8 cellular contexts compared by ENCODE assay signal in the genomic region with DNA sequence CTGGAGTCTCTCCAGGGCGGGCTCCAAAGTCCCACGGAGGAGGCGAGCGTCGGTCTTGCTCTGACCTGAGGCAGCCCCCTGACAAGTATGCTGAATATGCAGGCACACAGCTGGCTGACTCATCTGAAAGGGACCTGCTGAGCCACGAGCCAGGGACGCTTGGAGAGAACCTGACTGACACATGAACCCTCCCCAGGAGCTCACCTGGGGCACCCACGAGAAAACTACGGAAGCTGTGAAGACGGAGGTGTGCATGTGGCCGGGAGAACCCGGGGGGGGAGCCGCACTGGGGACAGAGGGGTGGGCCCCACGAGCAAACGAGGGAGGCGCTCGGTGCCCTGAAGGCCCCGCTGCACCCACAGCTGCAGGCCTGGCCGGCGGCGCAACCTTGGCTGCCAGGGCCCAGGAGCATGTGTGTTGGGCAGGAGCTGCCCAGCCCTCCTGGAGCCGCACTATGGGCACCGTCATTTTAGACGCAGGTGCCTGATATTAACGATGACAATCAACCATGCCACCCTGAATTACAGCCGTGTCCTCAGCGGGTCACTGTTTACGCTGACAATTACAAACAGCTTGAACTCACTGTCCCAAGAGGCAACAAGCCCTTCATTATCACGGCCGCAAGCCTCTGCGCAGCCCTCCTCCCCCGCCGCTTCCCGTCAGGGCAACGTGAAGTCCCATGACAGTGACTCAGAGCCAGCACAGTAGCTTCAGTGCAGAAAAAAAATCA.
DNase-seq lines count a peak whose midpoint lies in the region; ATAC-seq, FAIRE-seq and TF ChIP-seq lines count a peak whose summit lies in the region.

No MANE protein-coding gene starts in this region.

- peak overlapping the region in 9 of 11 experiments; percentile 31 to 70 (median 48); a peak in 13 of 22 replicates for H3K27ac ChIP-seq in BLaER1 treated with 17β-estradiol and CSF1 and Interleukin-3, amounts not matched to agents 10 nM and 100 nM
- H3K27ac ChIP-seq in HepG2 (ENCODE audit: extremely low read length, insufficient read depth, low read length), result peak overlapping the region; percentile 37

- peaks cover 0 to 97% (median 16%) of the 10 kb centered on the region in 11 experiments; a peak in 14 of 22 replicates for H3K27me3 ChIP-seq in BLaER1 treated with 17β-estradiol and CSF1 and Interleukin-3, amounts not matched to agents 10 nM and 100 nM
- no peaks in the 10 kb centered on the region for H3K27me3 ChIP-seq in HepG2 (ENCODE audit: control insufficient read depth in 1 of 2, insufficient read depth in 2 of 2, low read length in 2 of 2)

- no peak for TF ChIP-seq CTCF in HepG2 (CRISPR knock-in tag; IDR thresholded peaks at IDR 0.05)

- H3K9me3 ChIP-seq in BLaER1 treated with 17β-estradiol and CSF1 and Interleukin-3, amounts not matched to agents 10 nM and 100 nM (replicated peaks in 1 of 11), result no peaks in the 10 kb centered on the region
- H3K9me3 ChIP-seq in HepG2 (ENCODE audit: low read length), result no peaks in the 10 kb centered on the region

- POLR2A ChIA-PET in HepG2 (lab: Yijun Ruan, JAX), result interaction anchor here (1.0 to 2.9 kb wide), 5 partner anchors 15 to 50 kb away, joined by 3 to 14 read pairs (median 4); no protein-coding TSS in a partner anchor

- H4K20me1 ChIP-seq in BLaER1 treated with 17β-estradiol and CSF1 and Interleukin-3, amounts not matched to agents 10 nM and 100 nM, result peaks cover 33 to 98% (median 93%) of the 10 kb centered on the region in 11 experiments; a peak in 21 of 22 replicates
- peaks cover 4% of the 10 kb centered on the region; the same call in 1 of the 2 replicates for H4K20me1 ChIP-seq in HepG2 (ENCODE audit: insufficient read depth, low read length)

- 50% methylated on average over 8 of the region's 35 CpGs for WGBS in HepG2 (ENCODE audit: low lambda C conversion rate)

- BruUV-seq in HepG2 (replicated peaks; lab: Mats Ljungman, UMichigan), result no TSS peak

- peaks cover 60 to 93% (median 75%) of the 10 kb centered on the region in 10 experiments for H3K4me1 ChIP-seq in BLaER1 treated with 17β-estradiol and CSF1 and Interleukin-3, amounts not matched to agents 10 nM and 100 nM
- peaks cover 24% of the 10 kb centered on the region for H3K4me1 ChIP-seq in HepG2 (ENCODE audit: insufficient read depth, low read length)

- H3K9ac ChIP-seq in BLaER1 treated with 17β-estradiol and CSF1 and Interleukin-3, amounts not matched to agents 10 nM and 100 nM, result peak overlapping the region in 10 of 11 experiments; percentile 12 to 53 (median 32); a peak in 9 of 22 replicates
- peak overlapping the region; percentile 52 for H3K9ac ChIP-seq in HepG2 (ENCODE audit: insufficient read depth, low read depth, low read length)

- in situ Hi-C loops in HepG2 (cut with HindIII; ENCODE audit: extremely low pct_ligation_motif_present, low pct_unique_long_range_greater_than_20kb), result no loop called here

- TF ChIP-seq RAD21 in HepG2 (CRISPR knock-in tag; IDR thresholded peaks at IDR 0.05), result no peak

- peak overlapping the region; percentile 62 to 94 (median 79) for H3K4me2 ChIP-seq in BLaER1 treated with 17β-estradiol and CSF1 and Interleukin-3, amounts not matched to agents 10 nM and 100 nM
- peak overlapping the region; percentile 86 for H3K4me2 ChIP-seq in HepG2 (ENCODE audit: low read depth, low read length)

- TF ChIP-seq EP300 in HepG2 (IDR thresholded peaks at IDR 0.05; ENCODE audit: low read depth in 2 of 2, low read length in 2 of 2) (no peak), HepG2 (CRISPR knock-in tag; IDR thresholded peaks at IDR 0.05; ENCODE audit: borderline replicate concordance) (no peak)

- H3K79me2 ChIP-seq in HepG2 (ENCODE audit: insufficient read depth, low read length), result no peaks in the 10 kb centered on the region

- 0 out of 20 replicates have a peak overlapping the region, but pooled peaks of 1 of the 10 experiments have one; percentile 1 for H3K4me3 ChIP-seq in BLaER1 treated with 17β-estradiol and CSF1 and Interleukin-3, amounts not matched to agents 10 nM and 100 nM
- H3K4me3 ChIP-seq in HepG2 (replicated peaks in 1 of 3; ENCODE audit: insufficient read depth in 1 of 3, low read depth in 2 of 3, low read length in 3 of 3), result peak overlapping the region; percentile 38 to 64 (median 51); a peak in 5 of 6 replicates

- peak; percentile 31 for DNase-seq in NCI-H2171 (lab: John Stamatoyannopoulos, UW)
- DNase-seq in dedifferentiated amniotic fluid mesenchymal stem cell (ENCODE audit: extremely low spot score), result peak; percentile 55
- DNase-seq in HepG2 (ENCODE audit: low spot score), result peak; percentile 69
- peak; percentile 98 for DNase-seq in superior temporal gyrus (ENCODE audit: extremely low spot score)
- DNase-seq in KG1 (lab: John Stamatoyannopoulos, UW), result no peak

- intact Hi-C loops in HepG2 (cut with micrococcal nuclease; ENCODE audit: unreplicated experiment), result no loop called here

- no peaks in the 10 kb centered on the region for H3K36me3 ChIP-seq in BLaER1 treated with 17β-estradiol and CSF1 and Interleukin-3, amounts not matched to agents 10 nM and 100 nM
- H3K36me3 ChIP-seq in HepG2 (replicated peaks in 1 of 2; ENCODE audit: control insufficient read depth in 1 of 2, insufficient read depth in 2 of 2, low read length in 2 of 2), result no peaks in the 10 kb centered on the region

- TF ChIP-seq POLR2A in HepG2 (IDR thresholded peaks at IDR 0.05; ENCODE audit: insufficient read depth in 1 of 2, low read depth in 2 of 2, low read length in 2 of 2), result 0 out of 4 replicates have a peak, but pooled peaks of 1 of the 2 experiments have one; percentile 23

- no peak for FAIRE-seq in HepG2 (lab: Jason Lieb, UNC)

- CTCF ChIA-PET in HepG2 (lab: Yijun Ruan, JAX; ENCODE audit: low intra/inter-chr PET ratio, low total read pairs), result no interaction called here

- no peak overlapping the region for H2AFZ ChIP-seq in HepG2 (ENCODE audit: low read length)

- ATAC-seq in HepG2, result peak; percentile 92
- ATAC-seq in GM19023 (IDR thresholded peaks at IDR 0.05; ENCODE audit: unreplicated experiment), result no peak
- ATAC-seq in GM18909 (IDR thresholded peaks at IDR 0.05; ENCODE audit: poor library complexity, unreplicated experiment), result no peak

TF ChIP-seq in HepG2, 621 proteins besides CTCF, POLR2A, EP300 and RAD21 (continues in another document):
- TF ChIP-seq HNRNPLL (IDR thresholded peaks at IDR 0.05; ENCODE audit: low read depth, low read length, poor library complexity, severe bottlenecking) (peak; percentile 33), TEAD3 (CRISPR knock-in tag; optimal IDR thresholded peaks at IDR 0.05; ENCODE audit: borderline replicate concordance) (peak; percentile 78), TBX2 (CRISPR knock-in tag; IDR thresholded peaks at IDR 0.05; ENCODE audit: borderline replicate concordance) (peak; percentile 45; the same call in 1 of the 2 replicates), ASH2L (IDR thresholded peaks at IDR 0.05; ENCODE audit: insufficient read length, low read depth, low read length) (peak; percentile 30), HNRNPL (IDR thresholded peaks at IDR 0.05; ENCODE audit: low read depth, low read length) (peak; percentile 58; the same call in 1 of the 2 replicates), ZFX (CRISPR knock-in tag; IDR thresholded peaks at IDR 0.05; ENCODE audit: low read depth) (peak; percentile 41), MYNN (CRISPR knock-in tag; IDR thresholded peaks at IDR 0.05; ENCODE audit: low read depth) (no peak), ZNF570 (CRISPR knock-in tag; IDR thresholded peaks at IDR 0.05; ENCODE audit: borderline replicate concordance) (no peak), STAG1 (CRISPR knock-in tag; IDR thresholded peaks at IDR 0.05) (no peak), AGO2 (optimal IDR thresholded peaks at IDR 0.05; ENCODE audit: low read depth, low read length) (peak; percentile 20), ZFP62 (CRISPR knock-in tag; IDR thresholded peaks at IDR 0.05) (no peak), ZNF724P (CRISPR knock-in tag; IDR thresholded peaks at IDR 0.05; ENCODE audit: borderline replicate concordance) (no peak), PHF8 (CRISPR knock-in tag; IDR thresholded peaks at IDR 0.05) (0 out of 2 replicates have a peak, but pooled peaks have one; percentile 13), KDM5B (CRISPR knock-in tag; IDR thresholded peaks at IDR 0.05; ENCODE audit: borderline replicate concordance) (0 out of 2 replicates have a peak, but pooled peaks have one; percentile 40), RBFOX2 (IDR thresholded peaks at IDR 0.05; ENCODE audit: low read depth, low read length) (0 out of 2 replicates have a peak, but pooled peaks have one; percentile 27), ZNF317 (CRISPR knock-in tag; IDR thresholded peaks at IDR 0.05) (peak; percentile 62)
- TF ChIP-seq, protein P1, sequence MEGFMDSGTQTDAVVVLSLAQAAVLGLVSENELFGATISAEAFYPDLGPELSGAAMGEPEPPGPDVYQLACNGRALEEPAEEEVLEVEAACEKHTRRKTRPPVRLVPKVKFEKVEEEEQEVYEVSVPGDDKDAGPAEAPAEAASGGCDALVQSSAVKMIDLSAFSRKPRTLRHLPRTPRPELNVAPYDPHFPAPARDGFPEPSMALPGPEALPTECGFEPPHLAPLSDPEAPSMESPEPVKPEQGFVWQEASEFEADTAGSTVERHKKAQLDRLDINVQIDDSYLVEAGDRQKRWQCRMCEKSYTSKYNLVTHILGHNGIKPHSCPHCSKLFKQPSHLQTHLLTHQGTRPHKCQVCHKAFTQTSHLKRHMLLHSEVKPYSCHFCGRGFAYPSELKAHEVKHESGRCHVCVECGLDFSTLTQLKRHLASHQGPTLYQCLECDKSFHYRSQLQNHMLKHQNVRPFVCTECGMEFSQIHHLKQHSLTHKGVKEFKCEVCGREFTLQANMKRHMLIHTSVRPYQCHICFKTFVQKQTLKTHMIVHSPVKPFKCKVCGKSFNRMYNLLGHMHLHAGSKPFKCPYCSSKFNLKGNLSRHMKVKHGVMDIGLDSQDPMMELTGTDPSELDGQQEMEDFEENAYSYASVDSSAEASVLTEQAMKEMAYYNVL (CRISPR knock-in tag; IDR thresholded peaks at IDR 0.05; ENCODE audit: borderline replicate concordance), result 0 out of 2 replicates have a peak, but pooled peaks have one; percentile 45
- TF ChIP-seq, protein P2, sequence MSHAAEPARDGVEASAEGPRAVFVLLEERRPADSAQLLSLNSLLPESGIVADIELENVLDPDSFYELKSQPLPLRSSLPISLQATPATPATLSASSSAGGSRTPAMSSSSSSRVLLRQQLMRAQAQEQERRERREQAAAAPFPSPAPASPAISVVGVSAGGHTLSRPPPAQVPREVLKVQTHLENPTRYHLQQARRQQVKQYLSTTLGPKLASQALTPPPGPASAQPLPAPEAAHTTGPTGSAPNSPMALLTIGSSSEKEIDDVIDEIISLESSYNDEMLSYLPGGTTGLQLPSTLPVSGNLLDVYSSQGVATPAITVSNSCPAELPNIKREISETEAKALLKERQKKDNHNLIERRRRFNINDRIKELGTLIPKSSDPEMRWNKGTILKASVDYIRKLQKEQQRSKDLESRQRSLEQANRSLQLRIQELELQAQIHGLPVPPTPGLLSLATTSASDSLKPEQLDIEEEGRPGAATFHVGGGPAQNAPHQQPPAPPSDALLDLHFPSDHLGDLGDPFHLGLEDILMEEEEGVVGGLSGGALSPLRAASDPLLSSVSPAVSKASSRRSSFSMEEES (CRISPR knock-in tag; IDR thresholded peaks at IDR 0.05), result peak; percentile 79
